In genomic region chr6:105430685-105431084, GRCh38 we compare ENCODE assay signal across 16 cellular contexts.
"Had no signal": no experiment of that assay in that cellular context is flagged by ENCODE, and none has a peak within 500 bp of the region (broad histone marks: within the 10 kb centered on the region; RNA-seq: fewer than 3 reads in every experiment).

No MANE protein-coding gene starts in this region.

- H3K27me3 ChIP-seq: spleen, transverse colon had no signal

- ATAC-seq: activated CD8-positive, alpha-beta T cell treated with anti-CD3 and anti-CD28 coated beads, Interleukin-2, amount 10 ng/mL, durations not matched to agents 7 days and 5 days; left colon; naive thymus-derived CD8-positive, alpha-beta T cell; stimulated activated memory B cell treated with anti-CD40 and anti-IgM and Interleukin-4, amounts not matched to agents 10 μg/mL and 1 μg/mL and 100 μg/mL, for 72 hours; T-cell had no signal

- H3K4me1 ChIP-seq: transverse colon had no signal

- DNase-seq: activated CD8-positive, alpha-beta memory T cell treated with anti-CD3 and anti-CD28 coated beads, Interleukin-2, amount 50 U/mL, for 48 hours; glutamatergic neuron; left colon; posterior cingulate gyrus; spleen; stimulated activated CD4-positive, alpha-beta T cell treated with anti-CD3 and anti-CD28 coated beads, Interleukin-1b, Interleukin-23, amount 100 ng/mL, for 48 hours; transverse colon had no signal

- H3K36me3 ChIP-seq: neutrophil, spleen, transverse colon had no signal

- H3K9me3 ChIP-seq: neutrophil, spleen, transverse colon had no signal

- FAIRE-seq: colon had no signal

- H3K4me3 ChIP-seq: lung, spleen, transverse colon had no signal

- H3K27ac ChIP-seq: epithelial cell of prostate, neutrophil, spleen, transverse colon, VCaP had no signal
